8 cellular contexts compared by ENCODE assay signal in the genomic region with DNA sequence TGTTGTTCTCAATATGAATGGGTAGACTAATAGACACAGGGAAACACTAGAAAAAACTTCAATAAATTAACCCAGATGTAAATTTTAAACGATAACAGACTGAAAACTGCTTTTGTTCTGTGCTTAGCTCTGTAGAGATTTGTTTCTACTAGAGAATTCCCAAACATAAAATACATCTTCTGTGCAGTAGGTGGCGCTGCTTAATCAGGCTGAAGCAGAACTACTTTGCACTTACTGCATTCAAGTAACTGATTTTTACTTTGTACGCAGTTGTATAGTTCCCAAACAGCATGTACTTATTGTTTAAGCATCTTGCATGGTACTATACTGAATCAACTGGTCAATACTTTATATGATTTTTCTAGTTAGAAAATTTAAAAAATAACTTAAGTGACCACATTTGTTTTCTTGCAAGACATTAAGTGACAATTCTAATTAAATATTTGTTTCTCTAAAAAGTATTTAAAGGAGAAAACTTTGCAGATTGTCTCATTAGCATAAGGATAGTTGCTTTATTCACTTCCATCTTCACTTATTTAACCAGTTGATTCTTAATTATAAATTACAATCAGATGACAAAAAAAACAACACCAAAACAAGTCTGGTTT.
DNase-seq lines count a peak whose midpoint lies in the region; ATAC-seq lines count a peak whose summit lies in the region.

No MANE protein-coding gene starts in this region.

- DNase-seq in EH (ENCODE audit: low read depth) (peak; percentile 76), KG1 (lab: John Stamatoyannopoulos, UW) (peak; percentile 42), SJCRH30 (peak; percentile 42 to 80), head of caudate nucleus (peak in 37 of 42 donors; percentile 3 to 85 (median 58)), sciatic nerve (ENCODE audit: low spot score) (peak; percentile 65)
- DNase-seq in activated naive CD4-positive, alpha-beta T cell treated with Interleukin-2 at 50 U/mL for 16 hours = peak; percentile 51

- no peaks in the 10 kb centered on the region for H3K4me1 ChIP-seq in SJCRH30

- no peaks in the 10 kb centered on the region for H3K27me3 ChIP-seq in SJCRH30

- no peak overlapping the region for H3K4me3 ChIP-seq in SJCRH30

- no peaks in the 10 kb centered on the region for H3K9me3 ChIP-seq in SJCRH30 (replicated peaks)

- ATAC-seq in GM21526 (IDR thresholded peaks at IDR 0.05; ENCODE audit: low FRiP score, unreplicated experiment) (peak; percentile 77), sciatic nerve (peak; percentile 64), HG03139 (IDR thresholded peaks at IDR 0.05; ENCODE audit: unreplicated experiment) (no peak)

- intact Hi-C loops in head of caudate nucleus (cut with DNase I) (no loop called here), sciatic nerve (cut with DNase I) (no loop called here)

- no peak overlapping the region for H3K27ac ChIP-seq in SJCRH30

- H3K36me3 ChIP-seq in SJCRH30 = peaks cover 16% of the 10 kb centered on the region
